ENCODE assay signal across 9 cellular contexts in the genomic region with DNA sequence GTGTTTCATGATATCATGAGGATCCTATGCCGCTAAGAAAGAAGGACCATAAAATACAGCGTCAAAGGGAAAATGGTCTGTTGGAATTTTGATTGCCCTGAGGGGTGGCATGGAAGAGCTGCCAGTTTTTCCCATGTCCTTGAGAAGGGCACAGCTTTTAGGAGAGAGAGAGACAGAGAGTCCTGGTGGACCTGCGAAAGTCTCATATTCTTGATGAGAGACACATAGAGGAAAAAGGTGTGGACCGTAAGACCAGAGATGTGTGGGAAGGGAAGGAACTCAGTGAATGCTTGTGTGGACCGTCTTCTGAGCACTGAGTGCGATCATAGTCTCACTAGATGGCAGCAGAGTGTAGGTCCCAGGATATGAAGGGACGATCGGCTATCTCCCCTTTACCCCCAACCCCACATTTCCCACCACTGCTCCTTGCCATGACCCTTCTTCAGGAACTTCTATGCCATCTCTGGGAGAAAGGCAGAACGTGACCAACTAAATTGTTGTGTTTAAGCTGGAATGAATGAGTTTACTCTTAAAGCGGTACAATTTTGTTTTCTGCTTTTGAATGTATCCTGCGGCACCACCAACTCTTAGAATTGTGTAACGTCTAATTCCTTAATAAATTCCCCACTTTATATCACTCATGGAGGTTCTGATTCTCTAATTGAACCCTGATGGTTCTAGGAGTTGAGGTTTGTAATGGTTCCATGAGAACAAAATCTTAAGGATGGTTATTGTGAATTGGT.
DNase-seq lines count a peak whose midpoint lies in the region; ATAC-seq, FAIRE-seq and TF ChIP-seq lines count a peak whose summit lies in the region.
"Had no signal": no experiment of that assay in that cellular context is flagged by ENCODE, and none has a peak within 500 bp of the region (broad histone marks: within the 10 kb centered on the region; RNA-seq: fewer than 3 reads in every experiment).

No MANE protein-coding gene starts in this region.

- DNase-seq in NCI-H1417 (lab: John Stamatoyannopoulos, UW) (peak; percentile 10 to 71 (median 27)), NCI-H1417 treated with DMSO at 0.1 percent for 48 hours (lab: John Stamatoyannopoulos, UW) (no peak), GM19239 (ENCODE audit: insufficient read length, low spot score) (peak; percentile 4), foreskin melanocyte (peak; percentile 36), psoas muscle (no peak), coronary artery (ENCODE audit: low spot score) (no peak)
- DNase-seq in Jurkat, Clone E6-1 (ENCODE audit: low read depth, low spot score) = peak; percentile 24

- H3K9me3 ChIP-seq in psoas muscle = no peaks in the 10 kb centered on the region
- H3K9me3 ChIP-seq: BLaER1 treated with 17β-estradiol and CSF1 and Interleukin-3, amounts not matched to agents 10 nM and 100 nM had no signal

- WGBS in psoas muscle, 3 donors = 33 to 38% (median 37%) methylated on average over 12 of the region's 12 CpGs

- intact Hi-C loops in psoas muscle (cut with DNase I) = loop anchor here (2.0 to 5.0 kb wide), 2 partner anchors 519 to 522 kb away; a partner anchor contains a TSS

- H3K36me3 ChIP-seq in psoas muscle (ENCODE audit: insufficient read depth in 1 of 2, low read depth in 1 of 2) = no peaks in the 10 kb centered on the region
- H3K36me3 ChIP-seq: BLaER1 treated with 17β-estradiol and CSF1 and Interleukin-3, amounts not matched to agents 10 nM and 100 nM had no signal

- FAIRE-seq in GM19239 (lab: Jason Lieb, UNC) = peak; percentile 74

- no peaks in the 10 kb centered on the region for H3K4me1 ChIP-seq in psoas muscle

- H3K27ac ChIP-seq in psoas muscle (no peak overlapping the region), coronary artery (no peak overlapping the region)
- H3K27ac ChIP-seq: BLaER1 treated with 17β-estradiol and CSF1 and Interleukin-3, amounts not matched to agents 10 nM and 100 nM had no signal

- TF ChIP-seq CTCF in psoas muscle (IDR thresholded peaks at IDR 0.05) (peak; percentile 46), coronary artery (IDR thresholded peaks at IDR 0.05) (no peak)

- no peaks in the 10 kb centered on the region for H3K27me3 ChIP-seq in psoas muscle (ENCODE audit: insufficient read depth in 3 of 3, low read length in 2 of 3)
- H3K27me3 ChIP-seq: BLaER1 treated with 17β-estradiol and CSF1 and Interleukin-3, amounts not matched to agents 10 nM and 100 nM had no signal

- no peak overlapping the region for H3K4me3 ChIP-seq in Jurkat, Clone E6-1 (ENCODE audit: low read length)
- no peak overlapping the region for H3K4me3 ChIP-seq in psoas muscle
- no peak overlapping the region for H3K4me3 ChIP-seq in coronary artery
- H3K4me3 ChIP-seq: BLaER1 treated with 17β-estradiol and CSF1 and Interleukin-3, amounts not matched to agents 10 nM and 100 nM had no signal

- ATAC-seq in SK-N-SH treated with all-trans-retinoic acid at 6 μM for 48 hours = peak; percentile 99
- ATAC-seq in psoas muscle = peak in 2 of 4 donors; percentile 62 to 73

TF ChIP-seq in SK-N-SH treated with all-trans-retinoic acid at 6 μM for 48 hours, 23 proteins besides CTCF, POLR2A, EP300 and RAD21:
- TF ChIP-seq ZFP30 (CRISPR knock-in tag; IDR thresholded peaks at IDR 0.05) (no peak), ZC3H10 (CRISPR knock-in tag; IDR thresholded peaks at IDR 0.05) (no peak), RARB (CRISPR knock-in tag; IDR thresholded peaks at IDR 0.05) (no peak), ESRRG (CRISPR knock-in tag; IDR thresholded peaks at IDR 0.05) (no peak), ISL1 (CRISPR knock-in tag; IDR thresholded peaks at IDR 0.05) (no peak), OSR1 (CRISPR knock-in tag; IDR thresholded peaks at IDR 0.05) (no peak), PPARA (CRISPR knock-in tag; IDR thresholded peaks at IDR 0.05; ENCODE audit: borderline replicate concordance) (no peak), TOX (CRISPR knock-in tag; IDR thresholded peaks at IDR 0.05; ENCODE audit: borderline replicate concordance) (no peak), ZNF8 (CRISPR knock-in tag; IDR thresholded peaks at IDR 0.05) (no peak), ZFP3 (CRISPR knock-in tag; IDR thresholded peaks at IDR 0.05) (no peak), ZNF565 (CRISPR knock-in tag; conservative IDR thresholded peaks at IDR 0.05; ENCODE audit: low read depth) (no peak), SNAI2 (CRISPR knock-in tag; IDR thresholded peaks at IDR 0.05) (no peak), GLIS3 (CRISPR knock-in tag; IDR thresholded peaks at IDR 0.05) (no peak)
- TF ChIP-seq, protein P1, sequence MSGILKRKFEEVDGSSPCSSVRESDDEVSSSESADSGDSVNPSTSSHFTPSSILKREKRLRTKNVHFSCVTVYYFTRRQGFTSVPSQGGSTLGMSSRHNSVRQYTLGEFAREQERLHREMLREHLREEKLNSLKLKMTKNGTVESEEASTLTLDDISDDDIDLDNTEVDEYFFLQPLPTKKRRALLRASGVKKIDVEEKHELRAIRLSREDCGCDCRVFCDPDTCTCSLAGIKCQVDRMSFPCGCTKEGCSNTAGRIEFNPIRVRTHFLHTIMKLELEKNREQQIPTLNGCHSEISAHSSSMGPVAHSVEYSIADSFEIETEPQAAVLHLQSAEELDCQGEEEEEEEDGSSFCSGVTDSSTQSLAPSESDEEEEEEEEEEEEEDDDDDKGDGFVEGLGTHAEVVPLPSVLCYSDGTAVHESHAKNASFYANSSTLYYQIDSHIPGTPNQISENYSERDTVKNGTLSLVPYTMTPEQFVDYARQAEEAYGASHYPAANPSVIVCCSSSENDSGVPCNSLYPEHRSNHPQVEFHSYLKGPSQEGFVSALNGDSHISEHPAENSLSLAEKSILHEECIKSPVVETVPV (CRISPR knock-in tag; IDR thresholded peaks at IDR 0.05) = no peak
- TF ChIP-seq, protein P2, sequence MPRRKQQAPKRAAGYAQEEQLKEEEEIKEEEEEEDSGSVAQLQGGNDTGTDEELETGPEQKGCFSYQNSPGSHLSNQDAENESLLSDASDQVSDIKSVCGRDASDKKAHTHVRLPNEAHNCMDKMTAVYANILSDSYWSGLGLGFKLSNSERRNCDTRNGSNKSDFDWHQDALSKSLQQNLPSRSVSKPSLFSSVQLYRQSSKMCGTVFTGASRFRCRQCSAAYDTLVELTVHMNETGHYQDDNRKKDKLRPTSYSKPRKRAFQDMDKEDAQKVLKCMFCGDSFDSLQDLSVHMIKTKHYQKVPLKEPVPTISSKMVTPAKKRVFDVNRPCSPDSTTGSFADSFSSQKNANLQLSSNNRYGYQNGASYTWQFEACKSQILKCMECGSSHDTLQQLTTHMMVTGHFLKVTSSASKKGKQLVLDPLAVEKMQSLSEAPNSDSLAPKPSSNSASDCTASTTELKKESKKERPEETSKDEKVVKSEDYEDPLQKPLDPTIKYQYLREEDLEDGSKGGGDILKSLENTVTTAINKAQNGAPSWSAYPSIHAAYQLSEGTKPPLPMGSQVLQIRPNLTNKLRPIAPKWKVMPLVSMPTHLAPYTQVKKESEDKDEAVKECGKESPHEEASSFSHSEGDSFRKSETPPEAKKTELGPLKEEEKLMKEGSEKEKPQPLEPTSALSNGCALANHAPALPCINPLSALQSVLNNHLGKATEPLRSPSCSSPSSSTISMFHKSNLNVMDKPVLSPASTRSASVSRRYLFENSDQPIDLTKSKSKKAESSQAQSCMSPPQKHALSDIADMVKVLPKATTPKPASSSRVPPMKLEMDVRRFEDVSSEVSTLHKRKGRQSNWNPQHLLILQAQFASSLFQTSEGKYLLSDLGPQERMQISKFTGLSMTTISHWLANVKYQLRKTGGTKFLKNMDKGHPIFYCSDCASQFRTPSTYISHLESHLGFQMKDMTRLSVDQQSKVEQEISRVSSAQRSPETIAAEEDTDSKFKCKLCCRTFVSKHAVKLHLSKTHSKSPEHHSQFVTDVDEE (CRISPR knock-in tag; IDR thresholded peaks at IDR 0.05) = no peak
- TF ChIP-seq, protein P3, sequence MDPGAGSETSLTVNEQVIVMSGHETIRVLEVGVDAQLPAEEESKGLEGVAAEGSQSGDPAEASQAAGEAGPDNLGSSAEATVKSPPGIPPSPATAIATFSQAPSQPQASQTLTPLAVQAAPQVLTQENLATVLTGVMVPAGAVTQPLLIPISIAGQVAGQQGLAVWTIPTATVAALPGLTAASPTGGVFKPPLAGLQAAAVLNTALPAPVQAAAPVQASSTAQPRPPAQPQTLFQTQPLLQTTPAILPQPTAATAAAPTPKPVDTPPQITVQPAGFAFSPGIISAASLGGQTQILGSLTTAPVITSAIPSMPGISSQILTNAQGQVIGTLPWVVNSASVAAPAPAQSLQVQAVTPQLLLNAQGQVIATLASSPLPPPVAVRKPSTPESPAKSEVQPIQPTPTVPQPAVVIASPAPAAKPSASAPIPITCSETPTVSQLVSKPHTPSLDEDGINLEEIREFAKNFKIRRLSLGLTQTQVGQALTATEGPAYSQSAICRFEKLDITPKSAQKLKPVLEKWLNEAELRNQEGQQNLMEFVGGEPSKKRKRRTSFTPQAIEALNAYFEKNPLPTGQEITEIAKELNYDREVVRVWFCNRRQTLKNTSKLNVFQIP (CRISPR knock-in tag; IDR thresholded peaks at IDR 0.05; ENCODE audit: borderline replicate concordance, low read depth) = no peak
TF ChIP-seq in SK-N-SH treated with all-trans-retinoic acid at 6 μM for 48 hours: peak in this region for 0.

Comparison
In these comparisons a context has a peak if more than half of its experiments do, and no peak if none do; other contexts are left out.
1. DNase-seq: peak in NCI-H1417 (3 of 3), GM19239 (single experiment), Jurkat, Clone E6-1 (single experiment) and foreskin melanocyte (single experiment); none in NCI-H1417 treated with DMSO at 0.1 percent for 48 hours (single experiment), psoas muscle (0 of 2) and coronary artery (single experiment).